Comparison of ENCODE assay signal across 8 cellular contexts in genomic region chr13:26929971-26930730, GRCh38.
DNase-seq lines count a peak whose midpoint lies in the region; ATAC-seq, FAIRE-seq and TF ChIP-seq lines count a peak whose summit lies in the region.

No MANE protein-coding gene starts in this region.

- no peaks in the 10 kb centered on the region for H3K4me1 ChIP-seq in kidney (ENCODE audit: control insufficient read depth in 1 of 2, insufficient read depth in 1 of 2, low read depth in 1 of 2, low read length in 2 of 2)

- H3K36me3 Mint-ChIP-seq in HFFc6 (ENCODE audit: low read depth), result no peaks in the 10 kb centered on the region

- H3K27ac ChIP-seq in caudate nucleus (ENCODE audit: low read depth, low read length) (no peak overlapping the region), kidney (ENCODE audit: low read depth in 2 of 2, low read length in 2 of 2) (no peak overlapping the region)

- no peak for FAIRE-seq in kidney (lab: Jason Lieb, UNC)

- H3K9ac ChIP-seq in kidney (ENCODE audit: low read length in 2 of 2), result no peak overlapping the region

- intact Hi-C loops in kidney (cut with DNase I), result loop anchor here (10.0 kb wide), 1 partner anchor 215 kb away; no protein-coding TSS in a partner anchor

- H3K4me1 Mint-ChIP-seq in HFFc6 (ENCODE audit: low read depth), result peaks cover 4% of the 10 kb centered on the region

- no peak for ATAC-seq in HG02642 (IDR thresholded peaks at IDR 0.05; ENCODE audit: poor library complexity, unreplicated experiment)

- TF ChIP-seq CTCF in HFFc6 (IDR thresholded peaks at IDR 0.05) (peak; percentile 99), kidney (IDR thresholded peaks at IDR 0.05; ENCODE audit: borderline replicate concordance, extremely low read depth, insufficient read depth) (peak; percentile 82)

- H3K4me3 ChIP-seq in kidney (ENCODE audit: low read length in 2 of 2), result no peak overlapping the region

- peaks cover 20% of the 10 kb centered on the region for H3K27me3 Mint-ChIP-seq in HFFc6 (ENCODE audit: insufficient read depth)

- no peaks in the 10 kb centered on the region for H3K9me3 ChIP-seq in kidney (ENCODE audit: control insufficient read depth in 1 of 2, low read length in 2 of 2)

- no peaks in the 10 kb centered on the region for H3K36me3 ChIP-seq in kidney (ENCODE audit: control insufficient read depth in 1 of 2, insufficient read depth in 2 of 2, low read length in 2 of 2)

- H3K9me3 Mint-ChIP-seq in HFFc6, result no peaks in the 10 kb centered on the region

- no peak overlapping the region for H3K27ac Mint-ChIP-seq in HFFc6

- peak overlapping the region; percentile 29; the same call in 1 of the 2 replicates for H3K4me3 Mint-ChIP-seq in HFFc6

- DNase-seq in COLO829 (ENCODE audit: low spot score), result peak; percentile 82
- DNase-seq in HFFc6, result peak; percentile 39
- peak; percentile 78 for DNase-seq in NCI-H345 (lab: John Stamatoyannopoulos, UW)
- DNase-seq in activated CD4-positive, CD25-positive, alpha-beta regulatory T cell treated with anti-CD3 and anti-CD28 coated beads, Interleukin-2, amount 50 U/mL, for 16 hours (ENCODE audit: low read depth, low spot score), result peak; percentile 59
- DNase-seq in caudate nucleus (lab: John Stamatoyannopoulos, UW), result peak in 56 of 61 donors; percentile 12 to 83 (median 60)
- DNase-seq in kidney, result no peak
- peak; percentile 65 to 69 for DNase-seq in stimulated activated CD4-positive, alpha-beta T cell treated with anti-CD3 and anti-CD28 coated beads, Interleukin-1b, Interleukin-23, amount 100 ng/mL, for 4 hours (ENCODE audit: low read depth in 2 of 2)
